Comparison of ENCODE assay signal across 13 cellular contexts in genomic region chr4:101356928-101357327, GRCh38. TPM values are rescaled to one million over a fixed set of nuclear protein-coding genes. Genes with fewer than 3 reads are reported as not detected.
DNase-seq lines count a peak whose midpoint lies in the region; ATAC-seq, FAIRE-seq and TF ChIP-seq lines count a peak whose summit lies in the region.
"Had no signal": no experiment of that assay in that cellular context is flagged by ENCODE, and none has a peak within 500 bp of the region (broad histone marks: within the 10 kb centered on the region; RNA-seq: fewer than 3 reads in every experiment).

No MANE protein-coding gene starts in this region.

- H3K36me3 Mint-ChIP-seq in MCF 10A (ENCODE audit: insufficient read depth, unreplicated experiment): no peaks in the 10 kb centered on the region
- H3K36me3 Mint-ChIP-seq in activated CD4-positive, alpha-beta memory T cell treated with anti-CD3 and anti-CD28 coated beads, Interleukin-2, amount 10 ng/mL, durations not matched to agents 7 days and 5 days (ENCODE audit: low read depth): no peaks in the 10 kb centered on the region
- H3K36me3 Mint-ChIP-seq: memory B cell had no signal

- no peaks in the 10 kb centered on the region for H3K27me3 Mint-ChIP-seq in MCF 10A (ENCODE audit: insufficient read depth, unreplicated experiment)
- peaks cover 9% of the 10 kb centered on the region for H3K27me3 Mint-ChIP-seq in activated CD4-positive, alpha-beta memory T cell treated with anti-CD3 and anti-CD28 coated beads, Interleukin-2, amount 10 ng/mL, durations not matched to agents 7 days and 5 days
- H3K27me3 Mint-ChIP-seq: memory B cell had no signal

- no peaks in the 10 kb centered on the region for H3K27me3 ChIP-seq in breast epithelium
- no peaks in the 10 kb centered on the region for H3K27me3 ChIP-seq in neuronal stem cell (ENCODE audit: control insufficient read depth in 3 of 3, insufficient read depth in 3 of 3, low read depth in 1 of 3, low read length in 3 of 3)

- no peak overlapping the region for H3K4me2 ChIP-seq in neuronal stem cell (ENCODE audit: insufficient read depth, low read length, poor library complexity, severe bottlenecking)

- no TSS peak for BruUV-seq in MCF 10A (replicated peaks; lab: Mats Ljungman, UMichigan)

- no peak overlapping the region for H3K9ac ChIP-seq in neuronal stem cell (ENCODE audit: low read depth, low read length, poor library complexity)

- no peak overlapping the region for H2BK5ac ChIP-seq in neuronal stem cell (ENCODE audit: low read length)

- intact Hi-C loops in MCF 10A (cut with micrococcal nuclease) (no loop called here), breast epithelium (cut with DNase I; ENCODE audit: low total_unique reads) (loop anchor here (10.0 kb wide), 1 partner anchor 572 kb away; no protein-coding TSS in a partner anchor)

- H4K91ac ChIP-seq in neuronal stem cell (ENCODE audit: low read depth, low read length, poor library complexity): no peak overlapping the region

- no peaks in the 10 kb centered on the region for H3K4me1 ChIP-seq in breast epithelium
- no peaks in the 10 kb centered on the region for H3K4me1 ChIP-seq in neuronal stem cell (ENCODE audit: control insufficient read depth in 2 of 2, insufficient read depth in 1 of 2, low read depth in 1 of 2, low read length in 2 of 2)

- H3K9me3 Mint-ChIP-seq in MCF 10A (ENCODE audit: unreplicated experiment): no peaks in the 10 kb centered on the region
- H3K9me3 Mint-ChIP-seq in activated CD4-positive, alpha-beta memory T cell treated with anti-CD3 and anti-CD28 coated beads, Interleukin-2, amount 10 ng/mL, durations not matched to agents 7 days and 5 days: no peaks in the 10 kb centered on the region
- H3K9me3 Mint-ChIP-seq: activated T-helper 1 cell treated with anti-CD3 and anti-CD28 coated beads, Interleukin-12 subunit alpha, Interleukin-12 subunit beta, Interleukin-2, Interleukin-4 antibody, amounts not matched to agents 30 ng/mL and 10 ng/mL and 1 ng/mL, durations not matched to agents 14 hours and 24 hours and 36 hours; memory B cell had no signal

- DNase-seq in MCF 10A (ENCODE audit: unreplicated experiment) (peak; percentile 86), breast epithelium (ENCODE audit: low spot score in 2 of 2) (no peak), astrocyte of the hippocampus (ENCODE audit: low read depth, low spot score) (peak; percentile 92), left lobe of liver (ENCODE audit: low spot score) (peak; percentile 54), urothelium cell line (ENCODE audit: low spot score) (peak; percentile 82), neuronal stem cell (ENCODE audit: low spot score) (no peak), NCI-H748 (lab: John Stamatoyannopoulos, UW; ENCODE audit: unreplicated experiment) (no peak)
- no peak for DNase-seq in activated CD4-positive, alpha-beta memory T cell treated with anti-CD3 and anti-CD28 coated beads, Interleukin-2, amount 10 ng/mL, durations not matched to agents 7 days and 5 days
- DNase-seq: AML-193; effector CD8-positive, alpha-beta T cell; NCI-H2081 had no signal

- H3K4me3 ChIP-seq in breast epithelium (no peak overlapping the region), neuronal stem cell (ENCODE audit: low read length in 2 of 2) (no peak overlapping the region)

- CTCF ChIA-PET in MCF 10A (lab: Yijun Ruan, JAX): interaction anchor here (0.6 to 1.1 kb wide), 3 partner anchors 9 to 266 kb away, joined by 3 to 5 read pairs (median 5); no protein-coding TSS in a partner anchor
- CTCF ChIA-PET in activated CD4-positive, alpha-beta memory T cell treated with anti-CD3 and anti-CD28 coated beads, Interleukin-2, amount 10 ng/mL, durations not matched to agents 7 days and 5 days (lab: Charles Lee): no interaction called here

- H3K23ac ChIP-seq in neuronal stem cell (ENCODE audit: low read depth, low read length, poor library complexity): no peak overlapping the region

- H3K4me1 Mint-ChIP-seq in MCF 10A (ENCODE audit: insufficient read depth, unreplicated experiment): peaks cover 36% of the 10 kb centered on the region
- no peaks in the 10 kb centered on the region for H3K4me1 Mint-ChIP-seq in activated CD4-positive, alpha-beta memory T cell treated with anti-CD3 and anti-CD28 coated beads, Interleukin-2, amount 10 ng/mL, durations not matched to agents 7 days and 5 days

- peak; percentile 87 for ATAC-seq in left lobe of liver

- POLR2A ChIA-PET in MCF 10A (lab: Yijun Ruan, JAX): interaction anchor here (0.6 to 3.7 kb wide), 11 partner anchors 9 to 453 kb away, joined by 3 to 49 read pairs (median 3); partner anchors contain the start of gene PPP3CA
- POLR2A ChIA-PET in activated CD4-positive, alpha-beta memory T cell treated with anti-CD3 and anti-CD28 coated beads, Interleukin-2, amount 10 ng/mL, durations not matched to agents 7 days and 5 days (lab: Charles Lee): no interaction called here

- H3K4ac ChIP-seq in neuronal stem cell (ENCODE audit: low read length): no peak overlapping the region

- H3K79me1 ChIP-seq in neuronal stem cell (ENCODE audit: low read depth, low read length): no peaks in the 10 kb centered on the region

- no peak overlapping the region for H2BK120ac ChIP-seq in neuronal stem cell (ENCODE audit: low read depth, low read length)

- TF ChIP-seq CTCF in MCF 10A (IDR thresholded peaks at IDR 0.05; ENCODE audit: unreplicated experiment): no peak
- TF ChIP-seq CTCF in breast epithelium (IDR thresholded peaks at IDR 0.05): no peak

- H3K4me3 Mint-ChIP-seq in MCF 10A (ENCODE audit: unreplicated experiment): peak overlapping the region; percentile 24
- H3K4me3 Mint-ChIP-seq in activated CD4-positive, alpha-beta memory T cell treated with anti-CD3 and anti-CD28 coated beads, Interleukin-2, amount 10 ng/mL, durations not matched to agents 7 days and 5 days: no peak overlapping the region
- H3K4me3 Mint-ChIP-seq: activated T-helper 1 cell treated with anti-CD3 and anti-CD28 coated beads, Interleukin-12 subunit alpha, Interleukin-12 subunit beta, Interleukin-2, Interleukin-4 antibody, amounts not matched to agents 30 ng/mL and 10 ng/mL and 1 ng/mL, durations not matched to agents 14 hours and 24 hours and 36 hours; memory B cell had no signal

- no peak overlapping the region for H3K18ac ChIP-seq in neuronal stem cell (ENCODE audit: low read length)

- H3K27ac Mint-ChIP-seq in MCF 10A (ENCODE audit: low read depth, unreplicated experiment): peak overlapping the region; percentile 87
- no peak overlapping the region for H3K27ac Mint-ChIP-seq in activated CD4-positive, alpha-beta memory T cell treated with anti-CD3 and anti-CD28 coated beads, Interleukin-2, amount 10 ng/mL, durations not matched to agents 7 days and 5 days
- H3K27ac Mint-ChIP-seq: activated T-helper 1 cell treated with anti-CD3 and anti-CD28 coated beads, Interleukin-12 subunit alpha, Interleukin-12 subunit beta, Interleukin-2, Interleukin-4 antibody, amounts not matched to agents 30 ng/mL and 10 ng/mL and 1 ng/mL, durations not matched to agents 14 hours and 24 hours and 36 hours; memory B cell had no signal

- no peaks in the 10 kb centered on the region for H3K9me3 ChIP-seq in breast epithelium
- H3K9me3 ChIP-seq in neuronal stem cell (replicated peaks in 1 of 2; ENCODE audit: control insufficient read depth in 2 of 2, insufficient read depth in 1 of 2, low read depth in 1 of 2, low read length in 2 of 2): peaks cover 0 to 2% of the 10 kb centered on the region in 2 donors

- H4K8ac ChIP-seq in neuronal stem cell (ENCODE audit: low read depth, low read length): no peak overlapping the region

- peak; percentile 94 for FAIRE-seq in urothelium cell line (lab: Jason Lieb, UNC)

- H3K36me3 ChIP-seq in breast epithelium (no peaks in the 10 kb centered on the region), neuronal stem cell (replicated peaks in 1 of 2; ENCODE audit: control insufficient read depth in 2 of 2, insufficient read depth in 2 of 2, low read length in 2 of 2) (no peaks in the 10 kb centered on the region)

- H3K27ac ChIP-seq in breast epithelium: no peak overlapping the region
- H3K27ac ChIP-seq in neuronal stem cell (replicated peaks; ENCODE audit: low read length): no peak overlapping the region

- TF ChIP-seq POLR2A in breast epithelium (IDR thresholded peaks at IDR 0.05): no peak

- no peak overlapping the region for H2AFZ ChIP-seq in neuronal stem cell (ENCODE audit: low read length)

- no peak overlapping the region for H2BK15ac ChIP-seq in neuronal stem cell (ENCODE audit: low read length)

- no peak overlapping the region for H3K14ac ChIP-seq in neuronal stem cell (ENCODE audit: low read length)

- no peak overlapping the region for H2BK12ac ChIP-seq in neuronal stem cell (ENCODE audit: low read length)

- no peak overlapping the region for H2AK5ac ChIP-seq in neuronal stem cell (ENCODE audit: low read depth, low read length)

RNA-seq across cellular contexts. Expression of gene PPP3CA, which starts 9.6 kb away (rescaled TPM):
- total RNA-seq in MCF 10A (2022): 53.7 and 73.0 TPM in 2 replicates
- total RNA-seq in breast epithelium: 10 to 100 TPM; 32.4 to 59.6 (median 47.8) TPM
- total RNA-seq in left lobe of liver: 11.1 TPM
- total RNA-seq in activated CD4-positive, alpha-beta memory T cell treated with anti-CD3 and anti-CD28 coated beads, Interleukin-2, amount 10 ng/mL, durations not matched to agents 7 days and 5 days: 10 to 100 TPM; 45.5 to 48.6 TPM
- 40.5 TPM for polyA plus RNA-seq in neuronal stem cell (2013, experiment 1 of 2)
- 43.8 TPM for polyA plus RNA-seq in neuronal stem cell (2013, experiment 2 of 2)

Comparison
In these comparisons a context has a peak if more than half of its experiments do, and no peak if none do; other contexts are left out.
1. DNase-seq: peak in MCF 10A (single experiment), astrocyte of the hippocampus (single experiment), left lobe of liver (single experiment) and urothelium cell line (single experiment); none in breast epithelium (0 of 2), activated CD4-positive, alpha-beta memory T cell treated with anti-CD3 and anti-CD28 coated beads, Interleukin-2, amount 10 ng/mL, durations not matched to agents 7 days and 5 days (single experiment), neuronal stem cell (single experiment) and NCI-H748 (single experiment).